Comparison of ENCODE assay signal across 36 cellular contexts in the genomic region with DNA sequence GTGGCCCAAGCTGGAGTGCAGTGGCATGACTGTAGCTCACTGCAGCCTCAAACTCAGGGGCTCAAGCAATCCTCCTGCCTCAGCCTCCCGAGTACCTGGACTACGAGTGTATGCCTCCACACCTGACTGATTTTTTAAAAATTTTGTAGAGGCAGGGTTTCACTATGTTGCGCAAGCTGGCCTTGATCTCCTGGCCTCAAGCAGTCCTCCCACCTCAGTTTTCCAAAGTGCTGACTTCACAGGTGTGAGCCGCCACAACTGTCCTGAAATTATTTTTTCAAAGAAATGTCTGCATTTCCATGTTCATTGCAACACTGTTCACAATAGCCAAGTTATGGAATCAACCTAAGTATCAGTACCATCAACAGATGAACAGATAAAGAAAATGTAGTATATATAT.
"Had no signal": no experiment of that assay in that cellular context is flagged by ENCODE, and none has a peak within 500 bp of the region (broad histone marks: within the 10 kb centered on the region; RNA-seq: fewer than 3 reads in every experiment).

No MANE protein-coding gene starts in this region.

- H3K9me3 ChIP-seq: MG63 had no signal

- H3K4me3 ChIP-seq: MG63 had no signal

- H3K36me3 ChIP-seq: MG63 had no signal

- H3K27me3 ChIP-seq: MG63 had no signal

- DNase-seq: Kasumi-1, MG63, MM.1S, MV-4-11, NCI-H1048, NCI-H1092, NCI-H1092 treated with DMSO at 0.1 percent for 48 hours, NCI-H1105, NCI-H1105 treated with DMSO at 0.1 percent for 48 hours, NCI-H1417, NCI-H1417 treated with DMSO at 0.1 percent for 48 hours, NCI-H1436, NCI-H1436 treated with DMSO at 0.1 percent for 48 hours, NCI-H146, NCI-H1694, NCI-H1694 treated with DMSO at 0.1 percent for 48 hours, NCI-H187, NCI-H187 treated with DMSO at 0.1 percent for 48 hours, NCI-H1930, NCI-H2029, NCI-H2029 treated with DMSO at 0.1 percent for 48 hours, NCI-H2081, NCI-H2081 treated with DMSO at 0.1 percent for 48 hours, NCI-H2107, NCI-H2171, NCI-H2171 treated with DMSO at 0.1 percent for 48 hours, NCI-H2227 treated with DMSO at 0.1 percent for 48 hours, NCI-H226, NCI-H345, NCI-H446, NCI-H446 treated with DMSO at 0.1 percent for 48 hours, NCI-H510A, NCI-H510A treated with DMSO at 0.1 percent for 48 hours, NCI-H524, NCI-H524 treated with DMSO at 0.1 percent for 48 hours, NCI-H526 had no signal
